Comparison of ENCODE assay signal across 12 cellular contexts in genomic region chr9:5625916-5626315, GRCh38. TPM values are rescaled to one million over a fixed set of nuclear protein-coding genes. Genes with fewer than 3 reads are reported as not detected.
DNase-seq lines count a peak whose midpoint lies in the region; ATAC-seq and TF ChIP-seq lines count a peak whose summit lies in the region.
"Had no signal": no experiment of that assay in that cellular context is flagged by ENCODE, and none has a peak within 500 bp of the region (broad histone marks: within the 10 kb centered on the region; RNA-seq: fewer than 3 reads in every experiment).

No MANE protein-coding gene starts in this region.

- H3K4me3 Mint-ChIP-seq in activated naive CD4-positive, alpha-beta T cell treated with anti-CD3 and anti-CD28 coated beads, Interleukin-2, amount 50 U/mL, for 24 hours = peak overlapping the region; percentile 47

- no peak overlapping the region for H2AFZ ChIP-seq in SU-DHL-6 (ENCODE audit: low read depth, low read length, severe bottlenecking)

- TF ChIP-seq CTCF in SU-DHL-6 (IDR thresholded peaks at IDR 0.05; ENCODE audit: insufficient read depth, low read length, poor library complexity, severe bottlenecking) (no peak), upper lobe of left lung (IDR thresholded peaks at IDR 0.05) (no peak), adrenal gland (IDR thresholded peaks at IDR 0.05) (peak in 1 of 6 experiments; percentile 11)

- H3K9me3 ChIP-seq in SU-DHL-6 (ENCODE audit: insufficient read depth, low read length) = no peaks in the 10 kb centered on the region
- peaks cover 0 to 5% (median 0%) of the 10 kb centered on the region in 4 donors for H3K9me3 ChIP-seq in upper lobe of left lung
- H3K9me3 ChIP-seq in adrenal gland (replicated peaks in 1 of 3) = no peaks in the 10 kb centered on the region
- H3K9me3 ChIP-seq: body of pancreas had no signal

- H3K36me3 Mint-ChIP-seq in activated naive CD4-positive, alpha-beta T cell treated with anti-CD3 and anti-CD28 coated beads, Interleukin-2, amount 50 U/mL, for 24 hours = peaks cover 5% of the 10 kb centered on the region

- intact Hi-C loops in adrenal gland (cut with DNase I) (no loop called here), posterior cingulate gyrus (cut with DNase I) (loop anchor here (10.0 kb wide), 1 partner anchor 951 kb away; the partner anchor contains the start of gene CDC37L1)

- 84 to 94% methylated on average over 4 of the region's 4 CpGs for WGBS in upper lobe of left lung, 2 donors
- 95 to 97% (median 97%) methylated on average over 4 of the region's 4 CpGs for WGBS in adrenal gland, 4 donors

- H3K36me3 ChIP-seq in SU-DHL-6 (ENCODE audit: low read length) (no peaks in the 10 kb centered on the region), upper lobe of left lung (no peaks in the 10 kb centered on the region), adrenal gland (replicated peaks in 1 of 2) (no peaks in the 10 kb centered on the region)

- peaks cover 24% of the 10 kb centered on the region for H3F3A ChIP-seq in SU-DHL-6 (ENCODE audit: insufficient read depth)

- H3K4me2 ChIP-seq in SU-DHL-6 (ENCODE audit: low read depth, low read length, poor library complexity, severe bottlenecking) = peak overlapping the region; percentile 99

- H3K9ac ChIP-seq in SU-DHL-6 (ENCODE audit: low read length) = peak overlapping the region; percentile 90

- peak overlapping the region; percentile 98 for H3K27ac ChIP-seq in SU-DHL-6 (ENCODE audit: low read depth, low read length)
- peak overlapping the region; percentile 90 to 99 (median 97) for H3K27ac ChIP-seq in upper lobe of left lung
- peak overlapping the region in 1 of 5 donors; percentile 44 for H3K27ac ChIP-seq in adrenal gland

- peaks cover 62% of the 10 kb centered on the region for H3K4me1 Mint-ChIP-seq in activated naive CD4-positive, alpha-beta T cell treated with anti-CD3 and anti-CD28 coated beads, Interleukin-2, amount 50 U/mL, for 24 hours

- TF ChIP-seq POLR2A in upper lobe of left lung (IDR thresholded peaks at IDR 0.05) = no peak
- TF ChIP-seq POLR2A in adrenal gland (IDR thresholded peaks at IDR 0.05) = no peak

- no peaks in the 10 kb centered on the region for H3K9me3 Mint-ChIP-seq in activated naive CD4-positive, alpha-beta T cell treated with anti-CD3 and anti-CD28 coated beads, Interleukin-2, amount 50 U/mL, for 24 hours

- H3K27me3 ChIP-seq in SU-DHL-6 (ENCODE audit: low read length) = no peaks in the 10 kb centered on the region
- no peaks in the 10 kb centered on the region for H3K27me3 ChIP-seq in upper lobe of left lung
- H3K27me3 ChIP-seq in adrenal gland = no peaks in the 10 kb centered on the region
- H3K27me3 ChIP-seq: body of pancreas had no signal

- peaks cover 11% of the 10 kb centered on the region for H4K20me1 ChIP-seq in SU-DHL-6 (ENCODE audit: low read depth, low read length)

- H3K79me2 ChIP-seq in SU-DHL-6 (ENCODE audit: insufficient read depth, low read length) = peaks cover 73% of the 10 kb centered on the region

- no peak for TF ChIP-seq EP300 in upper lobe of left lung (IDR thresholded peaks at IDR 0.05)

- H3K4me1 ChIP-seq in upper lobe of left lung (peaks cover 28 to 55% (median 45%) of the 10 kb centered on the region in 4 donors), adrenal gland (replicated peaks in 1 of 2) (peaks cover 6 to 44% of the 10 kb centered on the region in 2 donors)

- no peaks in the 10 kb centered on the region for H3K9me2 ChIP-seq in SU-DHL-6 (replicated peaks; ENCODE audit: insufficient read depth, low read length)

- DNase-seq in activated naive CD4-positive, alpha-beta T cell (lab: John Stamatoyannopoulos, UW) = no peak
- DNase-seq in foreskin melanocyte = peak; percentile 59
- no peak for DNase-seq in upper lobe of left lung
- DNase-seq in stimulated activated CD8-positive, alpha-beta memory T cell treated with anti-CD3 and anti-CD28 coated beads, Interleukin-4, amount 100 ng/mL, for 48 hours = no peak
- no peak for DNase-seq in adrenal gland
- no peak for DNase-seq in posterior cingulate gyrus
- DNase-seq: body of pancreas, C1 segment of cervical spinal cord, NCI-H1092 treated with DMSO at 0.1 percent for 48 hours had no signal

- no peak for ATAC-seq in upper lobe of left lung (ENCODE audit: low FRiP score in 2 of 2)
- ATAC-seq: body of pancreas, sciatic nerve had no signal

- H3K27ac Mint-ChIP-seq in activated naive CD4-positive, alpha-beta T cell treated with anti-CD3 and anti-CD28 coated beads, Interleukin-2, amount 50 U/mL, for 24 hours = peak overlapping the region; percentile 86

- peak overlapping the region; percentile 29 for H3K4me3 ChIP-seq in SU-DHL-6 (ENCODE audit: insufficient read depth, low read length, poor library complexity, severe bottlenecking)
- H3K4me3 ChIP-seq in upper lobe of left lung = no peak overlapping the region
- H3K4me3 ChIP-seq in adrenal gland = no peak overlapping the region
- H3K4me3 ChIP-seq: body of pancreas had no signal

- no peaks in the 10 kb centered on the region for H3K27me3 Mint-ChIP-seq in activated naive CD4-positive, alpha-beta T cell treated with anti-CD3 and anti-CD28 coated beads, Interleukin-2, amount 50 U/mL, for 24 hours

RNA-seq across cellular contexts. Expression of gene RIC1, which starts 3.0 kb away (rescaled TPM):
- total RNA-seq in upper lobe of left lung = 10 to 100 TPM; 21.5 to 62.9 (median 31.0) TPM
- total RNA-seq in adrenal gland = 10 to 100 TPM; 15.4 to 33.1 (median 18.6) TPM
- 10 to 100 TPM in 1 of 3 donors, 1 to 10 TPM in 2; 3.6 to 11.3 (median 3.8) TPM for polyA plus RNA-seq in adrenal gland
